ENCODE assay signal across 6 cellular contexts in genomic region chr17:30343244-30343643, GRCh38. TPM values are rescaled to one million over a fixed set of nuclear protein-coding genes. Genes with fewer than 3 reads are reported as not detected.
"Had no signal": no experiment of that assay in that cellular context is flagged by ENCODE, and none has a peak within 500 bp of the region (broad histone marks: within the 10 kb centered on the region; RNA-seq: fewer than 3 reads in every experiment).

No MANE protein-coding gene starts in this region.

RNA-seq across cellular contexts. Expression of gene TMIGD1, which starts 9.4 kb away (rescaled TPM):
- total RNA-seq: activated CD8-positive, alpha-beta T cell treated with anti-CD3 and anti-CD28 coated beads, Interleukin-2, amount 10 ng/mL, durations not matched to agents 7 days and 5 days; activated naive CD8-positive, alpha-beta T cell treated with anti-CD3 and anti-CD28 coated beads, Interleukin-2, amount 10 ng/mL, durations not matched to agents 7 days and 5 days; adrenal gland; aorta; SK-MEL-5; WTC11 had no signal
- polyA plus RNA-seq: adrenal gland had no signal
